10 cellular contexts compared by ENCODE assay signal in the genomic region with DNA sequence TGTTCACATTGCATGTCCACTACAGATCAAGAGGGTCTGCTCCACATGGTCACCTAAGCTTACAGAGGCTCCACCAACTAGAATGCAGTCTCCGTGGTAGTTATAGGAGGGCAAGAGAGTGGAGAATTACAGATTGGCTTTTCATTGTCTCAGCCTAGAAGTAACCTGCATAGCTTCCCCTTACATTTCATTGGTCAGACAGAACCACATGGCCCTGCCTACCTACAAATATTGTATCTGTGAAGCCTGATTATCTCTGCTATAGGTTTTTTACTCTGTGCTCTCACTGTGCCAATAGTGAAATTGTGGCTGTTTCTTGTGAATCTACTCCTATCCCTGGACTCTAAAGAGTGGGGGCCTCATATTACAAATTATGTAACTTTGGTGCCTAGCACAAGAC. TPM values are rescaled to one million over a fixed set of nuclear protein-coding genes. Genes with fewer than 3 reads are reported as not detected.
DNase-seq lines count a peak whose midpoint lies in the region; ATAC-seq and TF ChIP-seq lines count a peak whose summit lies in the region.
"Had no signal": no experiment of that assay in that cellular context is flagged by ENCODE, and none has a peak within 500 bp of the region (broad histone marks: within the 10 kb centered on the region; RNA-seq: fewer than 3 reads in every experiment).

No MANE protein-coding gene starts in this region.

- intact Hi-C loops in MCF 10A (cut with micrococcal nuclease), result no loop called here

- CTCF ChIA-PET in MCF 10A (lab: Yijun Ruan, JAX), result interaction anchor here (0.6 to 2.5 kb wide), 2 partner anchors 267 to 1161 kb away, joined by 3 to 12 read pairs; no protein-coding TSS in a partner anchor

- H3K4me1 Mint-ChIP-seq in IgD-negative memory B cell (peaks cover 14 to 21% (median 19%) of the 10 kb centered on the region in 3 donors), neural progenitor cell (peaks cover 10% of the 10 kb centered on the region), MCF 10A (ENCODE audit: insufficient read depth, unreplicated experiment) (peaks cover 5% of the 10 kb centered on the region)

- H3K27ac Mint-ChIP-seq in IgD-negative memory B cell (peak overlapping the region in 2 of 3 donors; percentile 28 to 98), neural progenitor cell (no peak overlapping the region), MCF 10A (ENCODE audit: low read depth, unreplicated experiment) (no peak overlapping the region)

- H3K27me3 Mint-ChIP-seq in IgD-negative memory B cell, result no peaks in the 10 kb centered on the region
- H3K27me3 Mint-ChIP-seq in neural progenitor cell (ENCODE audit: insufficient read depth, low read depth), result peaks cover 2% of the 10 kb centered on the region
- H3K27me3 Mint-ChIP-seq in MCF 10A (ENCODE audit: insufficient read depth, unreplicated experiment), result no peaks in the 10 kb centered on the region

- no peak overlapping the region for H3K4me2 ChIP-seq in neural progenitor cell

- H3K4me1 ChIP-seq in adipocyte (ENCODE audit: control insufficient read depth, insufficient read depth, low read length), result peaks cover 15% of the 10 kb centered on the region
- H3K4me1 ChIP-seq in neural progenitor cell, result peaks cover 6% of the 10 kb centered on the region

- H3K36me3 Mint-ChIP-seq in IgD-negative memory B cell (no peaks in the 10 kb centered on the region), neural progenitor cell (peaks cover 3% of the 10 kb centered on the region), MCF 10A (ENCODE audit: insufficient read depth, unreplicated experiment) (peaks cover 2% of the 10 kb centered on the region)

- no peak overlapping the region for H3K27ac ChIP-seq in neural progenitor cell
- H3K27ac ChIP-seq: 22Rv1 had no signal

- H3K79me2 ChIP-seq in neural progenitor cell (ENCODE audit: low read depth), result peaks cover 14% of the 10 kb centered on the region

- H3K9ac ChIP-seq in adipocyte (ENCODE audit: low read length) (peak overlapping the region; percentile 6), neural progenitor cell (no peak overlapping the region)

- no TSS peak for BruUV-seq in MCF 10A (replicated peaks; lab: Mats Ljungman, UMichigan)

- H3K36me3 ChIP-seq in adipocyte (ENCODE audit: control insufficient read depth, insufficient read depth, low read length, severe bottlenecking), result peaks cover 5% of the 10 kb centered on the region
- no peaks in the 10 kb centered on the region for H3K36me3 ChIP-seq in neural progenitor cell

- H3K4me3 Mint-ChIP-seq in IgD-negative memory B cell (peak overlapping the region in 2 of 4 donors; percentile 76 to 83), neural progenitor cell (peak overlapping the region; percentile 2), MCF 10A (ENCODE audit: unreplicated experiment) (no peak overlapping the region)

- ATAC-seq in GM18519 (IDR thresholded peaks at IDR 0.05; ENCODE audit: low FRiP score, unreplicated experiment), result no peak

- H3F3A ChIP-seq in neural progenitor cell (ENCODE audit: low read depth), result peaks cover 10% of the 10 kb centered on the region

- no peak for TF ChIP-seq POLR2A in erythroblast (IDR thresholded peaks at IDR 0.05; ENCODE audit: low read length)

- H3K4me3 ChIP-seq in adipocyte (ENCODE audit: low read length), result peak overlapping the region; percentile 19
- H3K4me3 ChIP-seq in neural progenitor cell, result no peak overlapping the region

- POLR2A ChIA-PET in MCF 10A (lab: Yijun Ruan, JAX), result no interaction called here

- H3K27me3 ChIP-seq in adipocyte (replicated peaks; ENCODE audit: control insufficient read depth, insufficient read depth, low read length), result no peaks in the 10 kb centered on the region
- H3K27me3 ChIP-seq in neural progenitor cell, result peaks cover 27% of the 10 kb centered on the region

- peak; percentile 4 for DNase-seq in NCI-H748 (lab: John Stamatoyannopoulos, UW; ENCODE audit: unreplicated experiment)
- DNase-seq in NCI-H748 treated with DMSO at 0.1 percent for 48 hours (lab: John Stamatoyannopoulos, UW), result no peak
- no peak for DNase-seq in adipocyte (ENCODE audit: low read depth)
- no peak for DNase-seq in neural progenitor cell (ENCODE audit: low spot score)
- DNase-seq in MCF 10A (ENCODE audit: unreplicated experiment), result no peak
- no peak for DNase-seq in erythroblast (lab: John Stamatoyannopoulos, UW)
- DNase-seq: cortex of kidney had no signal

- H3K9me3 ChIP-seq in adipocyte (ENCODE audit: control insufficient read depth, low read length) (no peaks in the 10 kb centered on the region), neural progenitor cell (ENCODE audit: low read depth) (no peaks in the 10 kb centered on the region)

- H4K20me1 ChIP-seq in neural progenitor cell (ENCODE audit: low read depth), result peaks cover 16% of the 10 kb centered on the region

- H3K9me3 Mint-ChIP-seq in IgD-negative memory B cell, result peaks cover 0 to 2% (median 2%) of the 10 kb centered on the region in 3 donors
- H3K9me3 Mint-ChIP-seq in neural progenitor cell, result peaks cover 5% of the 10 kb centered on the region
- H3K9me3 Mint-ChIP-seq in MCF 10A (ENCODE audit: unreplicated experiment), result no peaks in the 10 kb centered on the region

- H2AFZ ChIP-seq in neural progenitor cell (replicated peaks), result no peak overlapping the region

- TF ChIP-seq CTCF in neural progenitor cell (IDR thresholded peaks at IDR 0.05), result no peak
- no peak for TF ChIP-seq CTCF in MCF 10A (IDR thresholded peaks at IDR 0.05; ENCODE audit: unreplicated experiment)

RNA-seq across cellular contexts. Expression of gene TLNRD1, which starts 2.5 kb away (rescaled TPM):
- polyA plus RNA-seq in IgD-negative memory B cell, result 4.6 TPM
- total RNA-seq in neural progenitor cell (ENCODE audit: low replicate concordance), result 7.3 and 27.3 TPM in 2 replicates
- 17.1 and 18.3 TPM in 2 replicates for total RNA-seq in MCF 10A (2022)

RNA-seq across cellular contexts. Expression of gene MESD, which starts 8.6 kb away (rescaled TPM):
- polyA plus RNA-seq in IgD-negative memory B cell, result 21.9 TPM
- total RNA-seq in neural progenitor cell (ENCODE audit: low replicate concordance) (24.1 and 31.5 TPM in 2 replicates), MCF 10A (2022) (29.7 and 30.2 TPM in 2 replicates)

Comparison
In these comparisons a context has a peak if more than half of its experiments do, and no peak if none do; other contexts are left out.
1. H3K27ac Mint-ChIP-seq: peak in IgD-negative memory B cell (2 of 3); none in neural progenitor cell (single experiment) and MCF 10A (single experiment).